ENCODE assay signal across 8 cellular contexts in the genomic region with DNA sequence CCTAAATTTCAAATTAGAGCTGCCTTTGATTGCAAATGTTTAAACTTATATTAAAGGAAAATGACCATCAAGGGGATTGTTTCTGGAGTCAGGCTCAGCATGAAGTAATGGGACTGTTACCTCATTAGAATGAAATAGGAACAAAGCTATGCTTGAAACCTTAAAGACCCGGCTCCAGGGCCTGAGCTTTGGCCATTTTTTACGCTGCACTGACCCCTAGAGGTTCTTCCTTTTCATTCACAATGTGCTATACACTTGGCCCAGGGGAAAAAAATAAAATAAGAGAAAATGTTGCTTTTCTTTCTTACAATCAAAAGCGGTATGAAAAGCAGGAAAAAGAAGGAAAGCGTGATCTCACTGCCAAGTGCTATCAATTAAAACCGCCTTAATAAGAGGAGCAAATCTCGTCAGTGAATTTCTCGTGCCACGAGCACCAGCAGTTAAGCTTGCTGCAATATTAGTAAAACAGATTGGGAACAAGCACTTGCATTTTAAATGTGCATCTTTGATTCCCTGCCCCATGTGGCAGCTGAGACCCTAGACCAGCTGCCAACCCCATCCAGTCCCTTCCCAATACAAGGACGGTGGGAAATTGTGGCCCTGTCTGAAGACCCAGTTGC.
DNase-seq lines count a peak whose midpoint lies in the region; ATAC-seq and TF ChIP-seq lines count a peak whose summit lies in the region.

No MANE protein-coding gene starts in this region.

- no peak overlapping the region for H3K27ac ChIP-seq in WERI-Rb-1
- no peak overlapping the region for H3K27ac ChIP-seq in thoracic aorta
- no peak overlapping the region for H3K27ac ChIP-seq in coronary artery

- H3K27me3 ChIP-seq in WERI-Rb-1 (ENCODE audit: insufficient read depth, low read depth, severe bottlenecking) (peaks cover 63% of the 10 kb centered on the region), thoracic aorta (replicated peaks; ENCODE audit: insufficient read depth) (no peaks in the 10 kb centered on the region)

- ATAC-seq in GM18505 (IDR thresholded peaks at IDR 0.05; ENCODE audit: unreplicated experiment): peak; percentile 57
- ATAC-seq in HG02870 (IDR thresholded peaks at IDR 0.05; ENCODE audit: unreplicated experiment): peak; percentile 77
- no peak for ATAC-seq in thoracic aorta (ENCODE audit: insufficient number of reproducible peaks, low FRiP score, low read depth)

- no peak for TF ChIP-seq POLR2A in GM18505 (IDR thresholded peaks at IDR 0.05; ENCODE audit: borderline replicate concordance, extremely low read depth, insufficient read depth, insufficient read length)

- DNase-seq in AML-193 (lab: John Stamatoyannopoulos, UW) (peak; percentile 36 to 70), NCI-H1417 treated with DMSO at 0.1 percent for 48 hours (lab: John Stamatoyannopoulos, UW) (peak; percentile 23), WERI-Rb-1 (peak; percentile 55), hippocampal formation (lab: John Stamatoyannopoulos, UW) (peak; percentile 19 to 46), thoracic aorta (ENCODE audit: low spot score) (no peak), coronary artery (ENCODE audit: low spot score) (no peak)

- H3K9me3 ChIP-seq in WERI-Rb-1 (ENCODE audit: severe bottlenecking) (no peaks in the 10 kb centered on the region), thoracic aorta (no peaks in the 10 kb centered on the region)

- H3K4me1 ChIP-seq in thoracic aorta (ENCODE audit: control insufficient read depth in 1 of 2, low read depth in 2 of 2): no peaks in the 10 kb centered on the region

- H3K36me3 ChIP-seq in WERI-Rb-1 (no peaks in the 10 kb centered on the region), thoracic aorta (no peaks in the 10 kb centered on the region)

- H3K4me3 ChIP-seq in WERI-Rb-1 (ENCODE audit: low read depth, low read length) (no peak overlapping the region), thoracic aorta (no peak overlapping the region), coronary artery (no peak overlapping the region)

- TF ChIP-seq CTCF in WERI-Rb-1 (IDR thresholded peaks at IDR 0.05; ENCODE audit: low read depth, low read length) (peak; percentile 63), thoracic aorta (IDR thresholded peaks at IDR 0.05) (peak; percentile 37), coronary artery (IDR thresholded peaks at IDR 0.05) (no peak)

Comparison
In these comparisons a context has a peak if more than half of its experiments do, and no peak if none do; other contexts are left out.
1. DNase-seq: peak in AML-193 (2 of 2), NCI-H1417 treated with DMSO at 0.1 percent for 48 hours (single experiment), WERI-Rb-1 (single experiment) and hippocampal formation (2 of 2); none in thoracic aorta (single experiment) and coronary artery (single experiment).